1 cellular context compared by ENCODE assay signal in the genomic region with DNA sequence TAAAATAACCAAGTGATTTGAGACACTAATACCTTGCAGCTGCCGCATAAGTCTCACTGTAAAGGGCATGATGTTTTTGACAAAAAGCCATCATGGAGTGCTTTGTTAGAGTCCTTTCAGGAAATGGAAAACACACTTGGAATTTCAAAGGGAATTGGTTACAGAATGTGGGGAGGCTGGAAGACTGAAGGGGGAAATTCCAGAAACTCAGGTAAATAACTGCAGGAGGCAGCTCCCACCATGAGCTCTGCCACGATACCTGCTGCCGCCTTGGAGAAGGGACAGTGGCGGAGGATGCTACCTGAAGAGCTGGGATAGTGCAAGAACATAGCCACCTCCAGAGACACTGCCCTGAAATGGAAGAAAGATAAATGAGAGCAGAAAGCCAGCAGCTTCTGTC.
TF ChIP-seq lines count a peak whose summit lies in the region.

No MANE protein-coding gene starts in this region.

TF ChIP-seq in GM23338, 12 proteins besides CTCF, POLR2A, EP300 and RAD21:
- TF ChIP-seq ZNF462 (CRISPR knock-in tag; IDR thresholded peaks at IDR 0.05) (peak; percentile 94), NANOG (IDR thresholded peaks at IDR 0.05; ENCODE audit: borderline replicate concordance) (peak; percentile 40; the same call in 1 of the 2 replicates), POLR2AphosphoS5 (IDR thresholded peaks at IDR 0.05; ENCODE audit: low read depth) (no peak), JUNB (IDR thresholded peaks at IDR 0.05; ENCODE audit: unreplicated experiment) (no peak), CREB1 (CRISPR knock-in tag; IDR thresholded peaks at IDR 0.05; ENCODE audit: low read depth) (no peak), STAT1 (IDR thresholded peaks at IDR 0.05; ENCODE audit: unreplicated experiment) (no peak), ZNF114 (CRISPR knock-in tag; IDR thresholded peaks at IDR 0.05) (peak; percentile 74; the same call in 1 of the 2 replicates), EZH2 (IDR thresholded peaks at IDR 0.05; ENCODE audit: low read depth, unreplicated experiment) (no peak), REST (IDR thresholded peaks at IDR 0.05; ENCODE audit: unreplicated experiment) (no peak), EZH2phosphoT487 (IDR thresholded peaks at IDR 0.05; ENCODE audit: unreplicated experiment) (no peak), ZNF331 (CRISPR knock-in tag; IDR thresholded peaks at IDR 0.05; ENCODE audit: low read depth) (no peak)
- TF ChIP-seq, protein P1, sequence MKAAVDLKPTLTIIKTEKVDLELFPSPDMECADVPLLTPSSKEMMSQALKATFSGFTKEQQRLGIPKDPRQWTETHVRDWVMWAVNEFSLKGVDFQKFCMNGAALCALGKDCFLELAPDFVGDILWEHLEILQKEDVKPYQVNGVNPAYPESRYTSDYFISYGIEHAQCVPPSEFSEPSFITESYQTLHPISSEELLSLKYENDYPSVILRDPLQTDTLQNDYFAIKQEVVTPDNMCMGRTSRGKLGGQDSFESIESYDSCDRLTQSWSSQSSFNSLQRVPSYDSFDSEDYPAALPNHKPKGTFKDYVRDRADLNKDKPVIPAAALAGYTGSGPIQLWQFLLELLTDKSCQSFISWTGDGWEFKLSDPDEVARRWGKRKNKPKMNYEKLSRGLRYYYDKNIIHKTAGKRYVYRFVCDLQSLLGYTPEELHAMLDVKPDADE (IDR thresholded peaks at IDR 0.05): peak; percentile 33; the same call in 1 of the 2 replicates
